10 cellular contexts compared by ENCODE assay signal in genomic region chr2:12430036-12430795, GRCh38.
DNase-seq lines count a peak whose midpoint lies in the region; ATAC-seq lines count a peak whose summit lies in the region.
"Had no signal": no experiment of that assay in that cellular context is flagged by ENCODE, and none has a peak within 500 bp of the region (broad histone marks: within the 10 kb centered on the region; RNA-seq: fewer than 3 reads in every experiment).

No MANE protein-coding gene starts in this region.

- H3K27me3 Mint-ChIP-seq in T-helper 1 cell treated with Interleukin-12 subunit alpha and Interleukin-12 subunit beta and Interleukin-4 antibody, amounts not matched to agents 30 μg/mL and 1 μg/mL, for 36 hours (ENCODE audit: low read depth): no peaks in the 10 kb centered on the region
- H3K27me3 Mint-ChIP-seq in effector memory CD8-positive, alpha-beta T cell: no peaks in the 10 kb centered on the region

- no peak for ATAC-seq in effector memory CD8-positive, alpha-beta T cell (replicated peaks)
- ATAC-seq in GM18870 (IDR thresholded peaks at IDR 0.05; ENCODE audit: unreplicated experiment): no peak

- H3K27ac Mint-ChIP-seq in T-helper 1 cell treated with Interleukin-12 subunit alpha and Interleukin-12 subunit beta and Interleukin-4 antibody, amounts not matched to agents 30 μg/mL and 1 μg/mL, for 36 hours: peak overlapping the region; percentile 62
- H3K27ac Mint-ChIP-seq in effector memory CD8-positive, alpha-beta T cell: peak overlapping the region; percentile 15 to 82

- peaks cover 1% of the 10 kb centered on the region for H3K36me3 Mint-ChIP-seq in T-helper 1 cell treated with Interleukin-12 subunit alpha and Interleukin-12 subunit beta and Interleukin-4 antibody, amounts not matched to agents 30 μg/mL and 1 μg/mL, for 36 hours (ENCODE audit: low read depth)
- H3K36me3 Mint-ChIP-seq in effector memory CD8-positive, alpha-beta T cell (ENCODE audit: insufficient read depth): peaks cover 3% of the 10 kb centered on the region
- H3K36me3 Mint-ChIP-seq: brain had no signal

- H3K4me3 Mint-ChIP-seq in T-helper 1 cell treated with Interleukin-12 subunit alpha and Interleukin-12 subunit beta and Interleukin-4 antibody, amounts not matched to agents 30 μg/mL and 1 μg/mL, for 36 hours: peak overlapping the region; percentile 59
- H3K4me3 Mint-ChIP-seq in effector memory CD8-positive, alpha-beta T cell: peak overlapping the region; percentile 62 to 81
- H3K4me3 Mint-ChIP-seq: brain had no signal

- no peak for DNase-seq in T-helper 1 cell
- peak; percentile 76 for DNase-seq in RPMI7951 (ENCODE audit: low read depth)
- DNase-seq in effector memory CD8-positive, alpha-beta T cell: no peak
- peak; percentile 86 for DNase-seq in renal cortical epithelial cell (ENCODE audit: low read depth)
- DNase-seq in NCI-H2227 (lab: John Stamatoyannopoulos, UW; ENCODE audit: unreplicated experiment): no peak
- no peak for DNase-seq in COLO668 (lab: John Stamatoyannopoulos, UW; ENCODE audit: unreplicated experiment)
- DNase-seq: NCI-H69 had no signal

- H3K4me1 Mint-ChIP-seq in T-helper 1 cell treated with Interleukin-12 subunit alpha and Interleukin-12 subunit beta and Interleukin-4 antibody, amounts not matched to agents 30 μg/mL and 1 μg/mL, for 36 hours (ENCODE audit: low read depth): peaks cover 29% of the 10 kb centered on the region
- peaks cover 8 to 13% of the 10 kb centered on the region in 2 donors for H3K4me1 Mint-ChIP-seq in effector memory CD8-positive, alpha-beta T cell (ENCODE audit: low read depth in 2 of 2)

- H3K9me3 Mint-ChIP-seq in T-helper 1 cell treated with Interleukin-12 subunit alpha and Interleukin-12 subunit beta and Interleukin-4 antibody, amounts not matched to agents 30 μg/mL and 1 μg/mL, for 36 hours: no peaks in the 10 kb centered on the region
- H3K9me3 Mint-ChIP-seq in effector memory CD8-positive, alpha-beta T cell: no peaks in the 10 kb centered on the region

Comparison
In these comparisons a context has a peak if more than half of its experiments do, and no peak if none do; other contexts are left out.
1. DNase-seq: peak in RPMI7951 (single experiment) and renal cortical epithelial cell (single experiment); none in T-helper 1 cell (0 of 5), effector memory CD8-positive, alpha-beta T cell (0 of 3), NCI-H2227 (single experiment) and COLO668 (single experiment).